ENCODE assay signal across 16 cellular contexts in genomic region chr3:117131259-117131658, GRCh38.
"Had no signal": no experiment of that assay in that cellular context is flagged by ENCODE, and none has a peak within 500 bp of the region (broad histone marks: within the 10 kb centered on the region; RNA-seq: fewer than 3 reads in every experiment).

No MANE protein-coding gene starts in this region.

- H3K4me1 Mint-ChIP-seq: activated CD4-positive, alpha-beta T cell treated with anti-CD3 and anti-CD28 coated beads for 36 hours; activated CD8-positive, alpha-beta memory T cell treated with anti-CD3 and anti-CD28 coated beads, Interleukin-2, amount 10 ng/mL, durations not matched to agents 7 days and 5 days; activated naive CD4-positive, alpha-beta T cell treated with anti-CD3 and anti-CD28 coated beads, Interleukin-2, amount 10 ng/mL, durations not matched to agents 7 days and 5 days; immature natural killer cell had no signal

- H3K9me3 Mint-ChIP-seq: activated CD4-positive, alpha-beta memory T cell treated with anti-CD3 and anti-CD28 coated beads for 36 hours; activated naive CD4-positive, alpha-beta T cell treated with anti-CD3 and anti-CD28 coated beads, Interleukin-2, amount 10 ng/mL, durations not matched to agents 7 days and 5 days; nephron progenitor cell had no signal

- H3K4me1 ChIP-seq: suprapubic skin had no signal

- H3K9me3 ChIP-seq: pancreas, suprapubic skin had no signal

- ATAC-seq: activated CD4-positive, alpha-beta T cell treated with anti-CD3 and anti-CD28 coated beads for 36 hours; activated CD8-positive, alpha-beta memory T cell treated with anti-CD3 and anti-CD28 coated beads, Interleukin-2, amount 10 ng/mL, durations not matched to agents 7 days and 5 days; pancreas; SK-N-SH treated with all-trans-retinoic acid at 6 μM for 48 hours; stimulated activated naive CD8-positive, alpha-beta T cell treated with anti-CD3 and anti-CD28 coated beads, Interleukin-15, Interleukin-2, amounts not matched to agents 100 U/mL and 50 U/mL, for 24 hours had no signal

- H3K27me3 Mint-ChIP-seq: activated CD4-positive, alpha-beta memory T cell treated with anti-CD3 and anti-CD28 coated beads for 36 hours; activated CD4-positive, alpha-beta T cell treated with anti-CD3 and anti-CD28 coated beads for 36 hours; activated CD8-positive, alpha-beta memory T cell treated with anti-CD3 and anti-CD28 coated beads, Interleukin-2, amount 10 ng/mL, durations not matched to agents 7 days and 5 days; activated naive CD4-positive, alpha-beta T cell treated with anti-CD3 and anti-CD28 coated beads, Interleukin-2, amount 10 ng/mL, durations not matched to agents 7 days and 5 days had no signal

- H3K27ac Mint-ChIP-seq: activated CD4-positive, alpha-beta memory T cell treated with anti-CD3 and anti-CD28 coated beads for 36 hours; activated CD4-positive, alpha-beta T cell treated with anti-CD3 and anti-CD28 coated beads for 36 hours; activated CD8-positive, alpha-beta memory T cell treated with anti-CD3 and anti-CD28 coated beads, Interleukin-2, amount 10 ng/mL, durations not matched to agents 7 days and 5 days; activated naive CD4-positive, alpha-beta T cell treated with anti-CD3 and anti-CD28 coated beads, Interleukin-2, amount 10 ng/mL, durations not matched to agents 7 days and 5 days; immature natural killer cell; nephron progenitor cell had no signal

- H3K36me3 Mint-ChIP-seq: activated CD4-positive, alpha-beta memory T cell treated with anti-CD3 and anti-CD28 coated beads for 36 hours; activated CD8-positive, alpha-beta memory T cell treated with anti-CD3 and anti-CD28 coated beads, Interleukin-2, amount 10 ng/mL, durations not matched to agents 7 days and 5 days; activated naive CD4-positive, alpha-beta T cell treated with anti-CD3 and anti-CD28 coated beads, Interleukin-2, amount 10 ng/mL, durations not matched to agents 7 days and 5 days; immature natural killer cell had no signal

- H3K27me3 ChIP-seq: pancreas, suprapubic skin had no signal

- H3K36me3 ChIP-seq: pancreas, suprapubic skin, WERI-Rb-1 had no signal

- H3K4me3 Mint-ChIP-seq: activated CD4-positive, alpha-beta memory T cell treated with anti-CD3 and anti-CD28 coated beads for 36 hours; activated CD4-positive, alpha-beta T cell treated with anti-CD3 and anti-CD28 coated beads for 36 hours; activated CD8-positive, alpha-beta memory T cell treated with anti-CD3 and anti-CD28 coated beads, Interleukin-2, amount 10 ng/mL, durations not matched to agents 7 days and 5 days; activated naive CD4-positive, alpha-beta T cell treated with anti-CD3 and anti-CD28 coated beads, Interleukin-2, amount 10 ng/mL, durations not matched to agents 7 days and 5 days; immature natural killer cell; nephron progenitor cell had no signal

- DNase-seq: activated CD4-positive, alpha-beta memory T cell treated with anti-CD3 and anti-CD28 coated beads for 36 hours; activated CD4-positive, alpha-beta T cell treated with anti-CD3 and anti-CD28 coated beads for 36 hours; activated CD8-positive, alpha-beta memory T cell treated with anti-CD3 and anti-CD28 coated beads, Interleukin-2, amount 10 ng/mL, durations not matched to agents 7 days and 5 days; activated naive CD4-positive, alpha-beta T cell treated with anti-CD3 and anti-CD28 coated beads, Interleukin-2, amount 10 ng/mL, durations not matched to agents 7 days and 5 days; activated T-cell treated with anti-CD3 and anti-CD28 coated beads, Interleukin-2, amount 50 U/mL, for 1 hour; immature natural killer cell; mesendoderm; nephron progenitor cell; stimulated activated naive CD8-positive, alpha-beta T cell treated with anti-CD3 and anti-CD28 coated beads, Interleukin-15, Interleukin-2, amounts not matched to agents 100 U/mL and 50 U/mL, for 24 hours; T-helper 1 cell; WERI-Rb-1 had no signal

- H3K27ac ChIP-seq: epithelial cell of prostate, pancreas, skin epidermis, suprapubic skin, WERI-Rb-1 had no signal

- H3K4me3 ChIP-seq: pancreas, skin epidermis, suprapubic skin had no signal
